Comparison of ENCODE assay signal across 8 cellular contexts in the genomic region with DNA sequence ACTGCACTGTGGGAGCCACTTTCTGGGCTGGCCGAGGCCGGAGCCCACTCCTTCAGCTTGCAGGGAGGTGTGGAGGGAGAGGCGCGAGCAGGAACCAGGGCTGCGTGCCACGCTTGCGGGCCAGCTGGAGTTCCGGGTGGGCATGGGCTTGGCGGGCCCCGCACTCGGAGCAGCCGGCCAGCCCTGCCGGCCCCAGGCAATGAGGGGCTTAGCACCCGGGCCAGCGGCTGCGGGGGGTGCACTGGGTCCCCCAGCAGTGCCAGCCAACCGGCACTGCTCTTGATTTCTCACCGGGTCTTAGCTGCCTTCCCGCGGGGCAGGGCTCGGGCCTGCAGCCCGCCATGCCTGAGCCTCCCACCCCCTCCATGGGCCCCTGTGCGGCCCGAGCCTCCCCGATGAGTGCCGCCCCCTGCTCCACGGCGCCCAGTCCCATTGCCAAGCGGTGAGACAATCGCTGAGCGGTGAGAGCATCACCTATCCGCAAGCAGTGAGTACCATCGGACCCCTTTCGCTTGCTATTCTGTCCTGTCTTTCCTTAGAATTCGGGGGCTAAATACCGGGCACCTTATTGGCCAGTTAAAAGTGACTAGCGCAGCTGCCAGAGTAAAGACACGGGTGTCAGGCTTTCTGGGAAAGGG.
A peak's percentile ranks its signal among the peaks of the same experiment; 100 is the strongest.
DNase-seq lines count a peak whose midpoint lies in the region; ATAC-seq and TF ChIP-seq lines count a peak whose summit lies in the region.
"Not testable (repeated sequence)": the region's sequence is repeated elsewhere in the genome, so short reads cannot be mapped to it uniquely, and the experiment has no call there.

No MANE protein-coding gene starts in this region.

- H3K27me3 ChIP-seq in H9 (ENCODE audit: insufficient read depth, low read length); iPS-15b (ENCODE audit: control insufficient read depth, insufficient read depth, low read length); iPS-20b (ENCODE audit: insufficient read depth, low read length); neuronal stem cell (ENCODE audit: control insufficient read depth in 3 of 3, insufficient read depth in 3 of 3, low read depth in 1 of 3, low read length in 3 of 3): not testable (repeated sequence)

- not testable (repeated sequence) for H3K27me3 Mint-ChIP-seq in H9 (ENCODE audit: low read depth); WTC11 (ENCODE audit: low read depth); chondrocyte (ENCODE audit: low read depth); nephron (ENCODE audit: low read depth)

- not testable (repeated sequence) for H3K23me2 ChIP-seq in H9 (ENCODE audit: insufficient read length, low read depth, low read length, poor library complexity, severe bottlenecking)

- H2BK5ac ChIP-seq in H9 (ENCODE audit: insufficient read length, low read length); neuronal stem cell (ENCODE audit: low read length): not testable (repeated sequence)

- H3K79me2 ChIP-seq in H9 (ENCODE audit: insufficient read depth, low read length), result not testable (repeated sequence)

- H3K4ac ChIP-seq in H9 (ENCODE audit: low read depth, low read length); neuronal stem cell (ENCODE audit: low read length): not testable (repeated sequence)

- H3K9me3 ChIP-seq in ES-I3 (ENCODE audit: control insufficient read depth, insufficient read depth, low read length); H9 (ENCODE audit: control insufficient read depth, low read depth, low read length); iPS-15b (ENCODE audit: control insufficient read depth, insufficient read depth, low read length); iPS-20b (ENCODE audit: insufficient read depth, low read depth, low read length); neuronal stem cell (replicated peaks in 1 of 2; ENCODE audit: control insufficient read depth in 2 of 2, insufficient read depth in 1 of 2, low read depth in 1 of 2, low read length in 2 of 2): not testable (repeated sequence)

- not testable (repeated sequence) for H3K36me3 Mint-ChIP-seq in H9 (ENCODE audit: insufficient read depth in 1 of 3, low read depth in 3 of 3); WTC11; chondrocyte (ENCODE audit: low read depth)
- H3K36me3 Mint-ChIP-seq in nephron (ENCODE audit: low read depth), result peaks cover 35% of the 10 kb centered on the region

- H3K4me3 ChIP-seq in iPS-15b (ENCODE audit: low read depth, low read length) (peak overlapping the region; percentile 39), iPS-20b (ENCODE audit: low read length) (peak overlapping the region; percentile 71), neuronal stem cell (ENCODE audit: low read length in 2 of 2) (peak overlapping the region in 1 of 2 donors; percentile 75)

- not testable (repeated sequence) for H3K27ac Mint-ChIP-seq in H9, WTC11, nephron
- peak overlapping the region; percentile 5 for H3K27ac Mint-ChIP-seq in chondrocyte (ENCODE audit: unreplicated experiment)

- H2BK12ac ChIP-seq in H9 (ENCODE audit: insufficient read length, low read depth, low read length); neuronal stem cell (ENCODE audit: low read length): not testable (repeated sequence)

- H4K8ac ChIP-seq in H9 (replicated peaks; ENCODE audit: insufficient read length, low read depth, low read length); neuronal stem cell (ENCODE audit: low read depth, low read length): not testable (repeated sequence)

- H4K20me1 ChIP-seq in H9 (ENCODE audit: control insufficient read depth, insufficient read depth, insufficient read length), result not testable (repeated sequence)

- H3K14ac ChIP-seq in H9 (ENCODE audit: insufficient read depth, low read length); neuronal stem cell (ENCODE audit: low read length): not testable (repeated sequence)

- not testable (repeated sequence) for H3K36me3 ChIP-seq in ES-I3 (ENCODE audit: insufficient read depth, low read length); iPS-15b (ENCODE audit: control insufficient read depth, insufficient read depth, low read length); iPS-20b (ENCODE audit: insufficient read depth, low read depth, low read length); neuronal stem cell (replicated peaks in 1 of 2; ENCODE audit: control insufficient read depth in 2 of 2, insufficient read depth in 2 of 2, low read length in 2 of 2)

- H2AFZ ChIP-seq in H9 (ENCODE audit: low read length); neuronal stem cell (ENCODE audit: low read length): not testable (repeated sequence)

- no CpG with 5 or more reads among the region's 38 CpGs for WGBS in H9 (ENCODE audit: extremely low coverage, insufficient read length, low lambda C conversion rate)
- no CpG with 5 or more reads among the region's 38 CpGs for WGBS in neuronal stem cell (ENCODE audit: extremely low coverage in 2 of 2, insufficient read length in 2 of 2, insufficient replicate concordance in 1 of 2), 2 donors

- CTCF ChIA-PET in WTC11 (lab: Charles Lee), result interaction anchor here (0.6 kb wide), 1 partner anchor 16 kb away, joined by 3 read pairs; no protein-coding TSS in a partner anchor

- H3K23ac ChIP-seq in H9 (ENCODE audit: insufficient read length, low read depth, low read length); neuronal stem cell (ENCODE audit: low read depth, low read length, poor library complexity): not testable (repeated sequence)

- H2BK120ac ChIP-seq in H9 (ENCODE audit: low read depth, low read length, poor library complexity, severe bottlenecking); neuronal stem cell (ENCODE audit: low read depth, low read length): not testable (repeated sequence)

- H3K4me1 Mint-ChIP-seq in H9 (peaks cover 52 to 54% of the 10 kb centered on the region in 2 experiments), WTC11 (peaks cover 63% of the 10 kb centered on the region), chondrocyte (ENCODE audit: low read depth) (peaks cover 24% of the 10 kb centered on the region), nephron (peaks cover 12% of the 10 kb centered on the region)

- POLR2A ChIA-PET in WTC11 (lab: Charles Lee), result interaction anchor here (0.6 to 1.2 kb wide), 2 partner anchors 56 to 138 kb away, joined by 3 read pairs; a partner anchor contains a TSS

- H3K79me1 ChIP-seq in H9 (ENCODE audit: insufficient read depth, low read depth, low read length, poor library complexity, severe bottlenecking); neuronal stem cell (ENCODE audit: low read depth, low read length): not testable (repeated sequence)

- H4K91ac ChIP-seq in H9 (ENCODE audit: insufficient read length, low read depth, low read length); neuronal stem cell (ENCODE audit: low read depth, low read length, poor library complexity): not testable (repeated sequence)

- not testable (repeated sequence) for TF ChIP-seq CTCF in H9 (conservative IDR thresholded peaks at IDR 0.05); WTC11 (IDR thresholded peaks at IDR 0.05); chondrocyte (IDR thresholded peaks at IDR 0.05); nephron (IDR thresholded peaks at IDR 0.05; ENCODE audit: unreplicated experiment in 3 of 3)

- H3K27ac ChIP-seq in H9 (ENCODE audit: insufficient read length, low read depth, low read length); iPS-20b (ENCODE audit: low read length); neuronal stem cell (replicated peaks; ENCODE audit: low read length): not testable (repeated sequence)

- H2BK15ac ChIP-seq in H9 (ENCODE audit: low read depth, low read length); neuronal stem cell (ENCODE audit: low read length): not testable (repeated sequence)

- not testable (repeated sequence) for H3T11ph ChIP-seq in H9 (ENCODE audit: low read length)

- H3K18ac ChIP-seq in H9 (ENCODE audit: insufficient read length, low read depth, low read length); neuronal stem cell (ENCODE audit: low read length): not testable (repeated sequence)

- H2BK20ac ChIP-seq in H9 (ENCODE audit: low read depth, low read length, poor library complexity, severe bottlenecking), result not testable (repeated sequence)

- peak overlapping the region; percentile 45; the same call in 1 of the 2 replicates for H3K9ac ChIP-seq in ES-I3 (ENCODE audit: low read depth, low read length)
- not testable (repeated sequence) for H3K9ac ChIP-seq in H9 (ENCODE audit: extremely low read depth, insufficient read length, low read length); iPS-15b (ENCODE audit: low read depth, low read length); iPS-20b (ENCODE audit: low read depth, low read length); neuronal stem cell (ENCODE audit: low read depth, low read length, poor library complexity)

- DNase-seq in H9 (peak; percentile 36), WTC11 (ENCODE audit: low spot score) (peak; percentile 24)
- not testable (repeated sequence) for DNase-seq in chondrocyte (ENCODE audit: low spot score); neuronal stem cell (ENCODE audit: low spot score)

- not testable (repeated sequence) for H3K4me1 ChIP-seq in ES-I3 (ENCODE audit: insufficient read depth, low read length); H9 (ENCODE audit: insufficient read depth, low read length); iPS-15b (ENCODE audit: control insufficient read depth, insufficient read depth, low read length); iPS-20b (ENCODE audit: insufficient read depth, low read length); neuronal stem cell (ENCODE audit: control insufficient read depth in 2 of 2, insufficient read depth in 1 of 2, low read depth in 1 of 2, low read length in 2 of 2)

- peak overlapping the region in 1 of 2 experiments; percentile 85; a peak in 3 of 5 replicates for H3K4me3 Mint-ChIP-seq in H9
- H3K4me3 Mint-ChIP-seq in WTC11, result peak overlapping the region; percentile 77
- not testable (repeated sequence) for H3K4me3 Mint-ChIP-seq in chondrocyte (ENCODE audit: unreplicated experiment)
- H3K4me3 Mint-ChIP-seq in nephron, result peak overlapping the region in 2 of 3 experiments; percentile 17 to 28

- not testable (repeated sequence) for H3K9me3 Mint-ChIP-seq in H9; WTC11; chondrocyte (ENCODE audit: low read depth); nephron

- not testable (repeated sequence) for H3K56ac ChIP-seq in H9 (ENCODE audit: insufficient read length, low read depth, low read length)

- H2AK5ac ChIP-seq in H9 (ENCODE audit: insufficient read length, low read length); neuronal stem cell (ENCODE audit: low read depth, low read length): not testable (repeated sequence)

- peak overlapping the region; percentile 52 for H3K4me2 ChIP-seq in H9 (ENCODE audit: insufficient read depth, insufficient read length, low read length)
- peak overlapping the region; percentile 69 for H3K4me2 ChIP-seq in neuronal stem cell (ENCODE audit: insufficient read depth, low read length, poor library complexity, severe bottlenecking)

- ATAC-seq in WTC11, result peak; percentile 45

- not testable (repeated sequence) for H4K5ac ChIP-seq in H9 (ENCODE audit: insufficient read length, low read depth, low read length)
